8 cellular contexts compared by ENCODE assay signal in genomic region chr6:12119085-12119588, GRCh38.
A peak's percentile ranks its signal among the peaks of the same experiment; 100 is the strongest.
DNase-seq lines count a peak whose midpoint lies in the region; ATAC-seq, FAIRE-seq and TF ChIP-seq lines count a peak whose summit lies in the region.

No MANE protein-coding gene starts in this region.

- no peaks in the 10 kb centered on the region for H3K9me2 ChIP-seq in GM23338 (ENCODE audit: insufficient read depth)

- H3K4me2 ChIP-seq in GM23338, result no peak overlapping the region

- FAIRE-seq in GM18507 (lab: Jason Lieb, UNC), result peak; percentile 100

- H4K20me1 ChIP-seq in GM23338 (replicated peaks; ENCODE audit: insufficient read depth), result no peaks in the 10 kb centered on the region; the same call in none of the 2 replicates

- H3K4me3 ChIP-seq in GM23338 (no peak overlapping the region), left lung (no peak overlapping the region)

- H3K36me3 ChIP-seq in GM23338 (ENCODE audit: insufficient read depth), result peaks cover 13% of the 10 kb centered on the region
- peaks cover 0 to 40% of the 10 kb centered on the region in 2 donors for H3K36me3 ChIP-seq in left lung

- ATAC-seq in GM23338, result peak; percentile 72
- ATAC-seq in T-cell (replicated peaks in 1 of 4), result peak; percentile 37 to 93 (median 58)
- ATAC-seq in left colon, result peak; percentile 91
- no peak for ATAC-seq in left lung

- TF ChIP-seq CTCF in GM23338 (conservative IDR thresholded peaks at IDR 0.05; ENCODE audit: low read depth in 2 of 2), result no peak
- no peak for TF ChIP-seq CTCF in left lung (IDR thresholded peaks at IDR 0.05)

- CTCF ChIA-PET in T-cell (lab: Charles Lee), result interaction anchor here (0.6 to 0.8 kb wide), 2 partner anchors 8 to 104 kb away, joined by 3 read pairs; no protein-coding TSS in a partner anchor

- intact Hi-C loops in left colon (cut with DNase I, micrococcal nuclease) (no loop called here), left lung (cut with DNase I) (no loop called here)

- H3K9me3 Mint-ChIP-seq in GM23338, result peaks cover 2% of the 10 kb centered on the region; the same call in 1 of the 3 replicates
- peaks cover 0 to 19% (median 11%) of the 10 kb centered on the region in 3 donors for H3K9me3 Mint-ChIP-seq in T-cell

- no peaks in the 10 kb centered on the region for H3F3A ChIP-seq in GM23338 (replicated peaks; ENCODE audit: low read depth)

- no peaks in the 10 kb centered on the region for H3K27me3 Mint-ChIP-seq in GM23338 (ENCODE audit: insufficient read depth, low read depth, poor library complexity)
- H3K27me3 Mint-ChIP-seq in T-cell, result no peaks in the 10 kb centered on the region

- DNase-seq in GM18507 (ENCODE audit: extremely low spot score, insufficient read length, low read depth), result no peak
- DNase-seq in GM23338 (ENCODE audit: low spot score), result no peak
- peak in 29 of 34 experiments; percentile 8 to 67 (median 39) for DNase-seq in T-cell
- peak; percentile 22 to 36 for DNase-seq in left colon
- no peak for DNase-seq in hippocampal formation (lab: John Stamatoyannopoulos, UW)
- DNase-seq in left lung, result no peak
- DNase-seq in islet precursor cell, result no peak
- no peak for DNase-seq in OCI-M2 (lab: John Stamatoyannopoulos, UW; ENCODE audit: unreplicated experiment)

- H3K4me1 ChIP-seq in GM23338 (ENCODE audit: insufficient read depth) (no peaks in the 10 kb centered on the region), left lung (no peaks in the 10 kb centered on the region)

- peaks cover 15% of the 10 kb centered on the region for H3K4me1 Mint-ChIP-seq in GM23338
- H3K4me1 Mint-ChIP-seq in T-cell, result peaks cover 43 to 58% (median 52%) of the 10 kb centered on the region in 3 donors

- POLR2A ChIA-PET in T-cell (lab: Charles Lee), result no interaction called here

- peaks cover 5% of the 10 kb centered on the region; the same call in 1 of the 2 replicates for H3K79me2 ChIP-seq in GM23338 (replicated peaks; ENCODE audit: insufficient read depth)

- H2AFZ ChIP-seq in GM23338, result no peak overlapping the region

- H3K27ac ChIP-seq in GM23338 (ENCODE audit: low read depth), result no peak overlapping the region
- no peak overlapping the region for H3K27ac ChIP-seq in left lung

- no peak overlapping the region for H3K4me3 Mint-ChIP-seq in GM23338
- H3K4me3 Mint-ChIP-seq in T-cell, result peak overlapping the region in 1 of 3 donors; percentile 6

- H3K36me3 Mint-ChIP-seq in GM23338 (ENCODE audit: low read depth), result peaks cover 52% of the 10 kb centered on the region
- H3K36me3 Mint-ChIP-seq in T-cell, result peaks cover 55% of the 10 kb centered on the region

- H3K27ac Mint-ChIP-seq in GM23338, result peak overlapping the region; percentile 77
- peak overlapping the region; percentile 50 to 64 for H3K27ac Mint-ChIP-seq in T-cell

- no peaks in the 10 kb centered on the region for H3K27me3 ChIP-seq in GM23338 (ENCODE audit: insufficient read depth)
- H3K27me3 ChIP-seq in left lung, result no peaks in the 10 kb centered on the region

- peaks cover 0 to 5% of the 10 kb centered on the region in 2 donors for H3K9me3 ChIP-seq in left lung

TF ChIP-seq in GM23338, 12 proteins besides CTCF, POLR2A, EP300 and RAD21 (continues in another document):
- TF ChIP-seq REST (IDR thresholded peaks at IDR 0.05; ENCODE audit: unreplicated experiment), result no peak
- TF ChIP-seq ZNF114 (CRISPR knock-in tag; IDR thresholded peaks at IDR 0.05), result no peak
- no peak for TF ChIP-seq ETS1 (IDR thresholded peaks at IDR 0.05)
- no peak for TF ChIP-seq POLR2AphosphoS5 (IDR thresholded peaks at IDR 0.05; ENCODE audit: low read depth)
- TF ChIP-seq ZNF462 (CRISPR knock-in tag; IDR thresholded peaks at IDR 0.05), result no peak
- TF ChIP-seq STAT1 (IDR thresholded peaks at IDR 0.05; ENCODE audit: unreplicated experiment), result no peak
- TF ChIP-seq NANOG (IDR thresholded peaks at IDR 0.05; ENCODE audit: borderline replicate concordance), result no peak

Comparison
In these comparisons a context has a peak if more than half of its experiments do, and no peak if none do; other contexts are left out.
1. DNase-seq: peak in T-cell (29 of 34) and left colon (2 of 2); none in GM18507 (single experiment), GM23338 (single experiment), hippocampal formation (0 of 2), left lung (0 of 2), islet precursor cell (single experiment) and OCI-M2 (single experiment).